In the genomic region with DNA sequence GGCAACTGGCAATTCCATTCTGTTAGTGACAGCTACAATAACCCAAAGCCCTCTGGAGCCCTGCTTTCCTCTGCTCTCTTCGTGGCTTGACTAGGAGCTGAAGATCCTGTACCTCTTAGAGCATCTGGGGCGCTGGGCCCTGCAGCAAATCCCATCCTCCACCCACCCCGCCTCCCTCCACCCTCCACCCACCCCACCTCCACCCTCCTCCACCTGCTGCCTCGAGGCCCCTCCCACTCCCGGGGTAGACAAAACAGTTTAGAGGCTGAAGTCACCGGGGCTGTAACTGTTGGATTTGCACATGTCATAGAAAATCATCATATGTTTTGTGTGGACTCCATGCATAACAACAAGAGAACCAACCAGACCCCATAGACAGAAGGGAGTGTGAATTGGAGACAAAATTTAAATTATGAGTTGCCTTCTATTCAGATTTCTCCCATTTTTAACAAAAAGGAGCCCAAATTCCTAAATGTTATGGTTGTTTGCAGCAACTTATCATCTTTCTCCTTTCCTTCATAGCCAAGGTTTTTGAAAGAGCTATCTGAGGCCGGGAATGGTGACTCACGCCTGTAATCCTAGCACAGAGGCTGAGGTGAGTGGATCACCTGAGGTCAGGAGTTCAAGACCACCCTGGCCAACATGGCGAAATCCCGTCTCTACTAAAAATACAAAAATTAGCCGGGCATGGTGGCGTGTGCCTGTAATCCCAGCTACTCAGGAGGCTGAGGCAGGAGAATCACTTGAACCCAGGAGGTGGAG, we compare ENCODE assay signal across 13 cellular contexts. TPM values are rescaled to one million over a fixed set of nuclear protein-coding genes. Genes with fewer than 3 reads are reported as not detected.
DNase-seq lines count a peak whose midpoint lies in the region; ATAC-seq, FAIRE-seq and TF ChIP-seq lines count a peak whose summit lies in the region.
"Had no signal": no experiment of that assay in that cellular context is flagged by ENCODE, and none has a peak within 500 bp of the region (broad histone marks: within the 10 kb centered on the region; RNA-seq: fewer than 3 reads in every experiment).

No MANE protein-coding gene starts in this region.

- no peak overlapping the region for H3K9ac ChIP-seq in HCT116 (ENCODE audit: low read length)
- no peak overlapping the region for H3K9ac ChIP-seq in H1 (replicated peaks in 1 of 4; ENCODE audit: extremely low read depth in 1 of 4, low read depth in 3 of 4, low read length in 3 of 4)

- H2BK12ac ChIP-seq in H1 (ENCODE audit: low read depth, low read length): no peak overlapping the region

- H2BK20ac ChIP-seq in H1 (ENCODE audit: low read length): 0 out of 2 replicates have a peak overlapping the region, but pooled peaks have one; percentile 90

- CTCF ChIA-PET in HCT116 (lab: Charles Lee): interaction anchor here (0.9 to 1.0 kb wide), 2 partner anchors 36 to 390 kb away, joined by 3 to 5 read pairs; no protein-coding TSS in a partner anchor
- CTCF ChIA-PET in H1 (lab: Charles Lee; ENCODE audit: partially characterized antibody): interaction anchor here (0.7 to 1.0 kb wide), 4 partner anchors 7 to 323 kb away, joined by 3 read pairs; no protein-coding TSS in a partner anchor

- H4K20me1 ChIP-seq in HCT116 (ENCODE audit: insufficient read depth) (no peaks in the 10 kb centered on the region), H1 (replicated peaks in 1 of 2; ENCODE audit: control insufficient read depth in 1 of 2, insufficient read depth in 2 of 2, low read length in 2 of 2) (no peaks in the 10 kb centered on the region)

- no peak overlapping the region for H4K5ac ChIP-seq in H1 (ENCODE audit: insufficient read length, low read depth, low read length)

- no peak overlapping the region for H3K56ac ChIP-seq in H1 (replicated peaks; ENCODE audit: insufficient read length, low read depth, low read length)

- H4K91ac ChIP-seq in H1 (replicated peaks; ENCODE audit: insufficient read length, low read length): no peak overlapping the region

- H3K4me3 ChIP-seq in HCT116 (replicated peaks in 1 of 2; ENCODE audit: low read depth in 1 of 2, low read length in 2 of 2): no peak overlapping the region
- H3K4me3 ChIP-seq in H1 (ENCODE audit: extremely low read depth in 1 of 4, insufficient read depth in 2 of 4, low read depth in 3 of 4, low read length in 4 of 4): no peak overlapping the region

- no peak overlapping the region for H2BK120ac ChIP-seq in H1 (replicated peaks; ENCODE audit: low read depth, low read length)

- no peak overlapping the region for H3K4me2 ChIP-seq in HCT116 (ENCODE audit: low read length)
- no peak overlapping the region; a peak in 1 of 4 replicates for H3K4me2 ChIP-seq in H1 (ENCODE audit: insufficient read depth in 1 of 2, low read depth in 2 of 2, low read length in 2 of 2)

- WGBS in H1 (ENCODE audit: extremely low coverage in 1 of 2, insufficient coverage in 1 of 2, insufficient read length in 1 of 2, insufficient replicate concordance in 2 of 2, low coverage in 1 of 2, low lambda C conversion rate in 2 of 2, missing lambda C conversion rate in 1 of 2), 2 experiments: 77% methylated on average over 9 of the region's 12 CpGs; no CpG with 5 or more reads in 1 of the 2 experiments

- H3K9me2 ChIP-seq in HCT116 (ENCODE audit: insufficient read depth): no peaks in the 10 kb centered on the region

- H3K79me1 ChIP-seq in H1 (ENCODE audit: low read depth, low read length): no peaks in the 10 kb centered on the region

- no peak for FAIRE-seq in H1 (lab: Jason Lieb, UNC)
- FAIRE-seq in D721Med (lab: Jason Lieb, UNC): no peak
- FAIRE-seq: colon had no signal

- H3K23ac ChIP-seq in H1 (ENCODE audit: insufficient read length): no peak overlapping the region

- H4K8ac ChIP-seq in H1 (ENCODE audit: extremely low read depth, insufficient read depth, low read length): no peak overlapping the region

- H2AK5ac ChIP-seq in H1 (ENCODE audit: low read depth, low read length): no peak overlapping the region

- no peaks in the 10 kb centered on the region for H3K9me3 ChIP-seq in HCT116 (ENCODE audit: control insufficient read depth in 1 of 2, insufficient read depth in 1 of 2, low read depth in 1 of 2, low read length in 2 of 2)
- H3K9me3 ChIP-seq in H1 (ENCODE audit: insufficient read depth in 2 of 2, low read depth in 1 of 2, low read length in 1 of 2): no peaks in the 10 kb centered on the region
- H3K9me3 ChIP-seq: BE2C had no signal

- no peak for TF ChIP-seq RAD21 in HCT116 (IDR thresholded peaks at IDR 0.05; ENCODE audit: low read depth)
- no peak for TF ChIP-seq RAD21 in H1 (IDR thresholded peaks at IDR 0.05 in 1 of 2, conservative IDR thresholded peaks at IDR 0.05 in 1 of 2; ENCODE audit: low read depth in 2 of 2, low read length in 2 of 2)

- H3K36me3 ChIP-seq in HCT116 (ENCODE audit: control insufficient read depth in 1 of 2, insufficient read depth in 2 of 2, low read length in 2 of 2) (no peaks in the 10 kb centered on the region), H1 (ENCODE audit: control insufficient read depth in 2 of 4, insufficient read depth in 4 of 4, low read length in 3 of 4) (no peaks in the 10 kb centered on the region; a peak in 1 of 8 replicates)
- H3K36me3 ChIP-seq: BE2C had no signal

- RAD21 ChIA-PET in HCT116 (lab: Charles Lee; ENCODE audit: low non-redundant PET in 1 of 2, low total read pairs in 2 of 2, uncharacterized antibody in 2 of 2, unreplicated experiment in 2 of 2): no interaction called here

- no peak overlapping the region for H3K14ac ChIP-seq in H1 (ENCODE audit: insufficient read length)

- H2BK5ac ChIP-seq in H1 (ENCODE audit: low read depth, low read length): no peak overlapping the region

- H2AFZ ChIP-seq in HCT116 (ENCODE audit: low read depth, low read length, poor library complexity, severe bottlenecking): no peak overlapping the region
- H2AFZ ChIP-seq in H1 (ENCODE audit: low read length): no peak overlapping the region

- H2BK15ac ChIP-seq in H1 (ENCODE audit: low read length): no peak overlapping the region

- TF ChIP-seq CTCF in HCT116 (IDR thresholded peaks at IDR 0.05 in 2 of 3, conservative IDR thresholded peaks at IDR 0.05 in 1 of 3; ENCODE audit: borderline replicate concordance in 1 of 3, insufficient read depth in 1 of 3, low read depth in 2 of 3, low read length in 2 of 3) (no peak), H1 (IDR thresholded peaks at IDR 0.05; ENCODE audit: control extremely low read depth in 1 of 3, insufficient read depth in 1 of 3, low read depth in 1 of 3, low read length in 3 of 3) (no peak), D721Med (IDR thresholded peaks at IDR 0.05; ENCODE audit: insufficient read depth, missing control alignments) (no peak)

- no TSS peak for BruUV-seq in HCT116 (replicated peaks; lab: Mats Ljungman, UMichigan)

- H3K4me1 ChIP-seq in HCT116 (ENCODE audit: control insufficient read depth in 1 of 2, insufficient read depth in 2 of 2, low read length in 2 of 2) (peaks cover 0 to 6% of the 10 kb centered on the region in 2 experiments; a peak in 1 of 4 replicates), H1 (replicated peaks in 1 of 4; ENCODE audit: control insufficient read depth in 3 of 4, insufficient read depth in 4 of 4, low read length in 3 of 4) (peaks cover 0 to 8% (median 2%) of the 10 kb centered on the region in 4 experiments; a peak in 3 of 7 replicates)
- H3K4me1 ChIP-seq: BE2C had no signal

- H3K23me2 ChIP-seq in H1 (ENCODE audit: low read depth, low read length): no peaks in the 10 kb centered on the region; the same call in 1 of the 2 replicates

- no peaks in the 10 kb centered on the region for H3K27me3 ChIP-seq in HCT116 (ENCODE audit: insufficient read depth, low read length)
- H3K27me3 ChIP-seq in H1 (replicated peaks in 1 of 4; ENCODE audit: control insufficient read depth in 3 of 4, extremely low read depth in 1 of 4, insufficient read depth in 3 of 4, low read length in 3 of 4): no peaks in the 10 kb centered on the region
- H3K27me3 ChIP-seq: BE2C had no signal

- POLR2A ChIA-PET in HCT116 (lab: Charles Lee): interaction anchor here (0.8 kb wide), 1 partner anchor 44 kb away, joined by 3 read pairs; no protein-coding TSS in a partner anchor
- POLR2A ChIA-PET in H1 (lab: Charles Lee; ENCODE audit: partially characterized antibody): interaction anchor here (0.6 kb wide), 1 partner anchor 207 kb away, joined by 3 read pairs; no protein-coding TSS in a partner anchor

- H3K27ac ChIP-seq in HCT116 (ENCODE audit: low read depth, low read length) (no peak overlapping the region), H1 (ENCODE audit: low read depth, low read length) (no peak overlapping the region)

- H3K79me2 ChIP-seq in HCT116 (ENCODE audit: insufficient read depth, low read length): no peaks in the 10 kb centered on the region
- no peaks in the 10 kb centered on the region for H3K79me2 ChIP-seq in H1 (ENCODE audit: control insufficient read depth in 1 of 2, insufficient read depth in 2 of 2, low read length in 2 of 2)

- H3K4ac ChIP-seq in H1 (replicated peaks; ENCODE audit: insufficient read length, low read depth, low read length): no peak overlapping the region

- no peak overlapping the region for H3K18ac ChIP-seq in H1 (ENCODE audit: extremely low read depth, low read length)

- DNase-seq in COLO668 (lab: John Stamatoyannopoulos, UW; ENCODE audit: unreplicated experiment): peak; percentile 63
- DNase-seq in HCT116 (ENCODE audit: low read depth, low spot score): no peak
- peak; percentile 60 for DNase-seq in NCI-H510A (lab: John Stamatoyannopoulos, UW)
- no peak for DNase-seq in H1 (ENCODE audit: low read depth in 1 of 2, low spot score in 2 of 2)
- no peak for DNase-seq in inferior parietal cortex (ENCODE audit: extremely low spot score)
- DNase-seq in D721Med (ENCODE audit: insufficient read length, low spot score): no peak
- DNase-seq: activated effector memory CD4-positive, alpha-beta T cell treated with Interleukin-2 at 50 U/mL for 16 hours; aorta; BE2C; DMS79 treated with DMSO at 0.1 percent for 48 hours had no signal

- TF ChIP-seq POLR2A in HCT116 (IDR thresholded peaks at IDR 0.05; ENCODE audit: borderline replicate concordance, extremely low read depth, insufficient read depth, insufficient read length) (no peak), H1 (IDR thresholded peaks at IDR 0.05; ENCODE audit: control extremely low read depth in 1 of 2, low read depth in 2 of 2, low read length in 2 of 2) (no peak)

- intact Hi-C loops in HCT116 (cut with micrococcal nuclease): no loop called here

- TF ChIP-seq EP300 in H1 (IDR thresholded peaks at IDR 0.05; ENCODE audit: borderline replicate concordance in 1 of 2, low read depth in 2 of 2, low read length in 2 of 2): no peak

- ATAC-seq in HCT116 (peak; percentile 76), HG03342 (IDR thresholded peaks at IDR 0.05; ENCODE audit: unreplicated experiment) (no peak)
- ATAC-seq: stimulated activated memory B cell treated with anti-CD40 and anti-IgM and Interleukin-4, amounts not matched to agents 10 μg/mL and 1 μg/mL and 100 μg/mL, for 72 hours had no signal

RNA-seq across cellular contexts. Expression of a gene that starts 28.2 kb away (rescaled TPM):
- total RNA-seq in HCT116 (2021; ENCODE audit: unreplicated experiment): 30.7 TPM
- polyA plus RNA-seq in HCT116 (2012): 20.8 and 31.3 TPM in 2 replicates
- 11.6 and 15.3 TPM in 2 replicates for total RNA-seq in H1 (2021; fragmentation: NEBNext Ultra II Directional; extraction: Animal tissue kit (Norgen Biotek cat#: 25700))
- 5.5 and 7.2 TPM in 2 replicates for polyA plus RNA-seq in H1 (2011; rRNA removed)
- polyA plus RNA-seq in H1 (2011; cell fraction: cytosol; rRNA removed): 7.7 TPM
- 11.1 TPM for polyA plus RNA-seq in H1 (2011; cell fraction: nucleus; rRNA removed)
- polyA plus RNA-seq in H1 (2012, experiment 1 of 2): 7.9 to 15.3 TPM (median 11.2 TPM) in 4 replicates
- 0.43 TPM for polyA plus RNA-seq in H1 (2012, experiment 2 of 2)
- polyA plus RNA-seq in H1 (2013, experiment 1 of 2): 10.1 TPM
- 9.4 TPM for polyA plus RNA-seq in H1 (2013, experiment 2 of 2)
- polyA minus RNA-seq in H1 (2011; rRNA and poly(A)+ RNA removed): 8.0 and 12.0 TPM in 2 replicates
- 8.8 TPM for polyA minus RNA-seq in H1 (2011; cell fraction: cytosol; rRNA and poly(A)+ RNA removed)
- polyA minus RNA-seq in H1 (2011; cell fraction: nucleus; rRNA and poly(A)+ RNA removed): 26.1 TPM

Comparison
In these comparisons a context has a peak if more than half of its experiments do, and no peak if none do; other contexts are left out.
1. DNase-seq: peak in COLO668 (single experiment) and NCI-H510A (single experiment); none in HCT116 (single experiment), H1 (0 of 2), inferior parietal cortex (single experiment) and D721Med (single experiment).